Comparison of ENCODE assay signal across 16 cellular contexts in genomic region chr1:208851376-208851775, GRCh38.
DNase-seq lines count a peak whose midpoint lies in the region; TF ChIP-seq lines count a peak whose summit lies in the region.
"Had no signal": no experiment of that assay in that cellular context is flagged by ENCODE, and none has a peak within 500 bp of the region (broad histone marks: within the 10 kb centered on the region; RNA-seq: fewer than 3 reads in every experiment).

No MANE protein-coding gene starts in this region.

- no peak for TF ChIP-seq RAD21 in neural cell (conservative IDR thresholded peaks at IDR 0.05)

- H3K9ac ChIP-seq in neural cell (ENCODE audit: low read length), result no peak overlapping the region

- DNase-seq in BE2C (peak; percentile 70), DMS153 (lab: John Stamatoyannopoulos, UW) (peak; percentile 26), NCI-H524 treated with DMSO at 0.1 percent for 48 hours (lab: John Stamatoyannopoulos, UW) (peak; percentile 2), erythroblast (lab: John Stamatoyannopoulos, UW) (no peak)
- DNase-seq in stimulated activated CD4-positive, alpha-beta T cell treated with anti-CD3 and anti-CD28 coated beads, Interleukin-1b, Interleukin-23, amount 100 ng/mL, for 48 hours, result no peak
- DNase-seq in activated CD8-positive, alpha-beta memory T cell treated with anti-CD3 and anti-CD28 coated beads, Interleukin-2, amount 50 U/mL, for 4 hours, result no peak
- DNase-seq: ACHN; CD8-positive, alpha-beta memory T cell; HFFc6; KBM-7; NCI-H1092; NCI-H187; NCI-H526 treated with DMSO at 0.1 percent for 48 hours; T-helper 2 cell had no signal

- H3K9me2 ChIP-seq in neural cell (ENCODE audit: insufficient read depth, low read length), result no peaks in the 10 kb centered on the region

- no peaks in the 10 kb centered on the region for H3K79me2 ChIP-seq in neural cell (replicated peaks; ENCODE audit: insufficient read depth, low read length)

- no peaks in the 10 kb centered on the region for H3F3A ChIP-seq in neural cell (ENCODE audit: insufficient read depth, low read length, poor library complexity, severe bottlenecking)

- H3K9me3 ChIP-seq in BE2C (no peaks in the 10 kb centered on the region), neural cell (ENCODE audit: low read length) (no peaks in the 10 kb centered on the region)

- no peaks in the 10 kb centered on the region for H3K36me3 ChIP-seq in BE2C
- H3K36me3 ChIP-seq in neural cell (ENCODE audit: insufficient read depth, low read length), result no peaks in the 10 kb centered on the region

- no peak for TF ChIP-seq EP300 in neural cell (conservative IDR thresholded peaks at IDR 0.05; ENCODE audit: poor library complexity, severe bottlenecking)

- H3K27me3 ChIP-seq in BE2C, result no peaks in the 10 kb centered on the region
- no peaks in the 10 kb centered on the region for H3K27me3 ChIP-seq in neural cell (ENCODE audit: insufficient read depth, low read depth, low read length)

- no peak overlapping the region for H2AFZ ChIP-seq in neural cell (ENCODE audit: low read depth, low read length)

- peaks cover 16% of the 10 kb centered on the region for H3K4me1 ChIP-seq in BE2C

- H3K27ac ChIP-seq in neural cell (ENCODE audit: low read length), result peak overlapping the region; percentile 52
- H3K27ac ChIP-seq: RWPE1 had no signal

- no peak overlapping the region for H3K4me2 ChIP-seq in neural cell (ENCODE audit: low read length)

- TF ChIP-seq CTCF in BE2C (IDR thresholded peaks at IDR 0.05; ENCODE audit: low read depth, low read length), result no peak
- TF ChIP-seq CTCF in neural cell (IDR thresholded peaks at IDR 0.05; ENCODE audit: poor library complexity, severe bottlenecking), result no peak

- no peaks in the 10 kb centered on the region for H4K20me1 ChIP-seq in neural cell (ENCODE audit: insufficient read depth)

- TF ChIP-seq POLR2A in erythroblast (IDR thresholded peaks at IDR 0.05; ENCODE audit: low read length), result no peak

- H3K4me3 ChIP-seq in BE2C (ENCODE audit: low read depth, low read length) (no peak overlapping the region), neural cell (ENCODE audit: low read length) (no peak overlapping the region)

TF ChIP-seq in neural cell, 6 proteins besides CTCF, POLR2A, EP300 and RAD21:
- TF ChIP-seq SMC3 (conservative IDR thresholded peaks at IDR 0.05; ENCODE audit: poor library complexity) (no peak), POLR2AphosphoS5 (IDR thresholded peaks at IDR 0.05) (no peak), EZH2 (IDR thresholded peaks at IDR 0.05; ENCODE audit: borderline replicate concordance, insufficient read depth, low read length, poor library complexity, severe bottlenecking) (no peak), TAF1 (IDR thresholded peaks at IDR 0.05; ENCODE audit: low read depth) (no peak), MXI1 (conservative IDR thresholded peaks at IDR 0.05; ENCODE audit: poor library complexity, severe bottlenecking) (no peak)
- TF ChIP-seq, protein P1, sequence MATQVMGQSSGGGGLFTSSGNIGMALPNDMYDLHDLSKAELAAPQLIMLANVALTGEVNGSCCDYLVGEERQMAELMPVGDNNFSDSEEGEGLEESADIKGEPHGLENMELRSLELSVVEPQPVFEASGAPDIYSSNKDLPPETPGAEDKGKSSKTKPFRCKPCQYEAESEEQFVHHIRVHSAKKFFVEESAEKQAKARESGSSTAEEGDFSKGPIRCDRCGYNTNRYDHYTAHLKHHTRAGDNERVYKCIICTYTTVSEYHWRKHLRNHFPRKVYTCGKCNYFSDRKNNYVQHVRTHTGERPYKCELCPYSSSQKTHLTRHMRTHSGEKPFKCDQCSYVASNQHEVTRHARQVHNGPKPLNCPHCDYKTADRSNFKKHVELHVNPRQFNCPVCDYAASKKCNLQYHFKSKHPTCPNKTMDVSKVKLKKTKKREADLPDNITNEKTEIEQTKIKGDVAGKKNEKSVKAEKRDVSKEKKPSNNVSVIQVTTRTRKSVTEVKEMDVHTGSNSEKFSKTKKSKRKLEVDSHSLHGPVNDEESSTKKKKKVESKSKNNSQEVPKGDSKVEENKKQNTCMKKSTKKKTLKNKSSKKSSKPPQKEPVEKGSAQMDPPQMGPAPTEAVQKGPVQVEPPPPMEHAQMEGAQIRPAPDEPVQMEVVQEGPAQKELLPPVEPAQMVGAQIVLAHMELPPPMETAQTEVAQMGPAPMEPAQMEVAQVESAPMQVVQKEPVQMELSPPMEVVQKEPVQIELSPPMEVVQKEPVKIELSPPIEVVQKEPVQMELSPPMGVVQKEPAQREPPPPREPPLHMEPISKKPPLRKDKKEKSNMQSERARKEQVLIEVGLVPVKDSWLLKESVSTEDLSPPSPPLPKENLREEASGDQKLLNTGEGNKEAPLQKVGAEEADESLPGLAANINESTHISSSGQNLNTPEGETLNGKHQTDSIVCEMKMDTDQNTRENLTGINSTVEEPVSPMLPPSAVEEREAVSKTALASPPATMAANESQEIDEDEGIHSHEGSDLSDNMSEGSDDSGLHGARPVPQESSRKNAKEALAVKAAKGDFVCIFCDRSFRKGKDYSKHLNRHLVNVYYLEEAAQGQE (IDR thresholded peaks at IDR 0.05; ENCODE audit: borderline replicate concordance), result no peak

Comparison
In these comparisons a context has a peak if more than half of its experiments do, and no peak if none do; other contexts are left out.
1. DNase-seq: peak in BE2C (single experiment), DMS153 (single experiment) and NCI-H524 treated with DMSO at 0.1 percent for 48 hours (single experiment); none in erythroblast (0 of 2), stimulated activated CD4-positive, alpha-beta T cell treated with anti-CD3 and anti-CD28 coated beads, Interleukin-1b, Interleukin-23, amount 100 ng/mL, for 48 hours (single experiment) and activated CD8-positive, alpha-beta memory T cell treated with anti-CD3 and anti-CD28 coated beads, Interleukin-2, amount 50 U/mL, for 4 hours (single experiment).